Comparison of ENCODE assay signal across 8 cellular contexts in the genomic region with DNA sequence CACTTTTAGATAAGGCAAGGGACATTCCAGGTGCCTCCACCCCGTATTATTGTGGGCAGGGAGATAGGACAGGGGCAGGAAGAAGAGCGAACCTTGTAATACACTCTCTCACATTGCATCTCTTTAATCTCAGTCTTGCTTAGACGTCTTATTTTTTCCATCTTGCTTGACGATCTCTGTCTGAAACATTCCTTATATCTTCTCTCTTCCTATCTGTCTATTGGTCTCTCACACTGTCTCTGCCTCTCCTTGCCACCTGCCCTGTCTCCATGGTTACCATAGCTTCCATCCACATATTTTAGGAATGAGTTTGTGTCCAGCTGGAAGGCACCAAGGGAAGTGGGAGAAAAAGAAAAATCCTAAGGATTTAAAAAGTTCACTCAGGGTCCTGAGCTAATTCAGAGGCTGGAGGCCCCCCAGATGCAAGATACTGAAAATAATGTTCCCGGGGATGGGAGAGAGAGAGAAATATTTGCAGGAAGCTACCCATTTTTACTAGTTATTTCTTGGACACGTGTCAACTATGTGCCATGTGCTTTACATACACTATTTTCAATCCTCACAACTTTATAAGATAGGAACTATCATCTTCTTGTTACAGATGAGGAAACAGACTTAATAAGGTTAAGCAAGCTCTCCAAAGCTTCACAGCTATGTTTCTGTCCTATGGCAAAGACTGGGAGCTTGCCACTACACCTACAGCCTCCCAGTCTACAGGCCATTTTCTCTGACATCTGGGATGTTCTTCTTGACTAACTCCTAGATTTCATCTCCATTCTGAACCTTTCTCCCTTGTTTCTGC. TPM values are rescaled to one million over a fixed set of nuclear protein-coding genes. Genes with fewer than 3 reads are reported as not detected.
DNase-seq lines count a peak whose midpoint lies in the region; ATAC-seq and TF ChIP-seq lines count a peak whose summit lies in the region.

No MANE protein-coding gene starts in this region.

- H4K20me1 ChIP-seq in Loucy (ENCODE audit: insufficient read depth, low read length, poor library complexity, severe bottlenecking): no peaks in the 10 kb centered on the region

- H3K27ac ChIP-seq in right lobe of liver: peak overlapping the region; percentile 59 to 79 (median 74)
- H3K27ac ChIP-seq in urinary bladder (ENCODE audit: low read depth): peak overlapping the region; percentile 33

- H3K9me3 ChIP-seq in Loucy (ENCODE audit: insufficient read depth, low read depth, low read length) (no peaks in the 10 kb centered on the region), right lobe of liver (no peaks in the 10 kb centered on the region)

- H3K4me1 ChIP-seq in Loucy (ENCODE audit: insufficient read depth, low read length, poor library complexity, severe bottlenecking) (peaks cover 42% of the 10 kb centered on the region), right lobe of liver (peaks cover 0 to 32% (median 8%) of the 10 kb centered on the region in 4 donors), urinary bladder (ENCODE audit: insufficient read depth) (peaks cover 1% of the 10 kb centered on the region)

- H3K4me2 ChIP-seq in Loucy (ENCODE audit: low read depth, low read length, poor library complexity, severe bottlenecking): peak overlapping the region; percentile 83

- intact Hi-C loops in right lobe of liver (cut with DNase I): no loop called here

- peaks cover 46% of the 10 kb centered on the region; the same call in 1 of the 2 replicates for H3K79me2 ChIP-seq in Loucy (ENCODE audit: insufficient read depth, low read length)

- WGBS in right lobe of liver (ENCODE audit: insufficient coverage, low coverage, low lambda C conversion rate, missing lambda C conversion rate): 58% methylated on average over 6 of the region's 6 CpGs
- WGBS in urinary bladder: 15% methylated on average over 6 of the region's 6 CpGs

- 0 out of 2 replicates have a peak, but pooled peaks cover 8% of the 10 kb centered on the region for H3F3A ChIP-seq in Loucy (ENCODE audit: low read depth)

- H2AFZ ChIP-seq in Loucy (ENCODE audit: low read length): no peak overlapping the region

- H3K9me2 ChIP-seq in Loucy (replicated peaks; ENCODE audit: low read depth, low read length): no peaks in the 10 kb centered on the region

- no peaks in the 10 kb centered on the region for H3K27me3 ChIP-seq in Loucy (ENCODE audit: insufficient read depth, low read length, poor library complexity, severe bottlenecking)
- H3K27me3 ChIP-seq in right lobe of liver: no peaks in the 10 kb centered on the region

- H3K4me3 ChIP-seq in Loucy (ENCODE audit: low read length, poor library complexity, severe bottlenecking) (peak overlapping the region; percentile 86), right lobe of liver (peak overlapping the region; percentile 62 to 74 (median 63)), urinary bladder (ENCODE audit: low read depth, low read length) (peak overlapping the region; percentile 61)

- TF ChIP-seq POLR2A in right lobe of liver (IDR thresholded peaks at IDR 0.05): no peak

- ATAC-seq in right lobe of liver (no peak), GM21723 (IDR thresholded peaks at IDR 0.05; ENCODE audit: unreplicated experiment) (no peak)

- TF ChIP-seq CTCF in Loucy (conservative IDR thresholded peaks at IDR 0.05; ENCODE audit: low read length): no peak
- TF ChIP-seq CTCF in right lobe of liver (IDR thresholded peaks at IDR 0.05): no peak

- DNase-seq in DMS53 (lab: John Stamatoyannopoulos, UW) (peak; percentile 84), astrocyte of the hippocampus (ENCODE audit: low read depth, low spot score) (peak; percentile 54), right lobe of liver (no peak), GDM1 (lab: John Stamatoyannopoulos, UW) (no peak), dedifferentiated amniotic fluid mesenchymal stem cell (ENCODE audit: extremely low spot score) (no peak)

- no peaks in the 10 kb centered on the region for H3K36me3 ChIP-seq in Loucy (ENCODE audit: insufficient read depth, low read length)
- no peaks in the 10 kb centered on the region for H3K36me3 ChIP-seq in right lobe of liver
- no peaks in the 10 kb centered on the region for H3K36me3 ChIP-seq in urinary bladder (ENCODE audit: insufficient read depth)

- H3K9ac ChIP-seq in Loucy (ENCODE audit: low read depth, low read length, poor library complexity, severe bottlenecking): peak overlapping the region; percentile 80

RNA-seq across cellular contexts. Expression of a gene that starts 1.0 kb away (rescaled TPM):
- under 1 TPM in 5 of 6 experiments, not detected in 1; 0.14 to 0.88 (median 0.22) TPM for total RNA-seq in right lobe of liver
- total RNA-seq in urinary bladder: 0.21 TPM
- polyA plus RNA-seq in urinary bladder: 1.4 TPM

RNA-seq across cellular contexts. Expression of a gene that starts 1.1 kb away (rescaled TPM):
- total RNA-seq in right lobe of liver (10 to 100 TPM in 4 of 6 experiments, 1 to 10 TPM in 2; 8.4 to 14.3 (median 11.9) TPM), urinary bladder (16.5 TPM)
- 46.6 TPM for polyA plus RNA-seq in urinary bladder

RNA-seq across cellular contexts. Expression of a gene that starts 5.6 kb away (rescaled TPM):
- total RNA-seq in right lobe of liver (10 to 100 TPM; 10.6 to 11.9 (median 11.0) TPM), urinary bladder (29.6 TPM)
- polyA plus RNA-seq in urinary bladder: 25.6 TPM

RNA-seq across cellular contexts. Expression of a gene that starts 33.0 kb away (rescaled TPM):
- 100 to 1,000 TPM in 3 of 6 experiments, 10 to 100 TPM in 3; 56.3 to 398 (median 134) TPM for total RNA-seq in right lobe of liver
- 920 TPM for total RNA-seq in urinary bladder
- 1,029 TPM for polyA plus RNA-seq in urinary bladder

RNA-seq across cellular contexts. Expression of a gene that starts 36.1 kb away (rescaled TPM):
- total RNA-seq in right lobe of liver: 10 to 100 TPM; 41.1 to 68.4 (median 56.3) TPM
- 51.3 TPM for total RNA-seq in urinary bladder
- 107 TPM for polyA plus RNA-seq in urinary bladder

Comparison
In these comparisons a context has a peak if more than half of its experiments do, and no peak if none do; other contexts are left out.
1. DNase-seq: peak in DMS53 (single experiment) and astrocyte of the hippocampus (single experiment); none in right lobe of liver (0 of 3), GDM1 (single experiment) and dedifferentiated amniotic fluid mesenchymal stem cell (single experiment).
2. Peak in every context shown above with its lines, with median percentiles within 50 percentile points of each other: H3K4me3 ChIP-seq.